In genomic region chr3:52216585-52217408, GRCh38 we compare ENCODE assay signal across 8 cellular contexts. TPM values are rescaled to one million over a fixed set of nuclear protein-coding genes. Genes with fewer than 3 reads are reported as not detected.
DNase-seq lines count a peak whose midpoint lies in the region; ATAC-seq and TF ChIP-seq lines count a peak whose summit lies in the region.

No MANE protein-coding gene starts in this region.

- DNase-seq in CD8-positive, alpha-beta memory T cell: peak in 3 of 5 donors; percentile 40 to 72 (median 42)
- DNase-seq in PC-3 (peak; percentile 99), heart right ventricle (peak; percentile 76 to 84)
- DNase-seq in activated naive CD4-positive, alpha-beta T cell treated with anti-CD3 and anti-CD28 coated beads, Interleukin-2, amount 50 U/mL, for 72 hours (ENCODE audit: low spot score in 2 of 2): no peak

- no peaks in the 10 kb centered on the region for H3K9me2 ChIP-seq in PC-3 (replicated peaks; ENCODE audit: low read length)

- H3K9me3 ChIP-seq in CD8-positive, alpha-beta memory T cell (ENCODE audit: low read length): no peaks in the 10 kb centered on the region
- H3K9me3 ChIP-seq in PC-3 (ENCODE audit: low read length) (no peaks in the 10 kb centered on the region), heart right ventricle (no peaks in the 10 kb centered on the region), skeletal muscle tissue (ENCODE audit: control insufficient read depth in 3 of 3, low read length in 3 of 3) (no peaks in the 10 kb centered on the region)

- no peaks in the 10 kb centered on the region for H3K79me2 ChIP-seq in PC-3 (ENCODE audit: low read length)

- H3K9ac ChIP-seq in PC-3 (ENCODE audit: low read length): peak overlapping the region; percentile 84
- H3K9ac ChIP-seq in skeletal muscle tissue (ENCODE audit: low read depth in 1 of 3, low read length in 3 of 3): peak overlapping the region in 2 of 3 donors; percentile 22 to 57

- H3K27ac ChIP-seq in CD8-positive, alpha-beta memory T cell (ENCODE audit: low read depth, low read length): no peak overlapping the region
- H3K27ac ChIP-seq in PC-3 (ENCODE audit: low read length): peak overlapping the region; percentile 98
- peak overlapping the region; percentile 72 to 92 (median 82) for H3K27ac ChIP-seq in heart right ventricle
- H3K27ac ChIP-seq in skeletal muscle tissue (ENCODE audit: low read depth, low read length): peak overlapping the region; percentile 54

- H2AFZ ChIP-seq in PC-3 (ENCODE audit: low read length): no peak overlapping the region

- peak overlapping the region; percentile 24 for H3K4me3 ChIP-seq in CD8-positive, alpha-beta memory T cell (ENCODE audit: low read length)
- H3K4me3 ChIP-seq in PC-3 (ENCODE audit: low read length) (no peak overlapping the region), heart right ventricle (peak overlapping the region in 2 of 10 donors; percentile 19 to 38), skeletal muscle tissue (ENCODE audit: low read length in 3 of 3) (peak overlapping the region in 2 of 3 donors; percentile 44 to 54)

- peaks cover 15 to 43% (median 26%) of the 10 kb centered on the region in 3 donors for H3K36me3 Mint-ChIP-seq in CD8-positive, alpha-beta memory T cell
- H3K36me3 Mint-ChIP-seq in activated naive CD4-positive, alpha-beta T cell treated with anti-CD3 and anti-CD28 coated beads, Interleukin-2, amount 50 U/mL, for 72 hours: peaks cover 8 to 11% of the 10 kb centered on the region in 2 donors

- ATAC-seq in PC-3: peak; percentile 79
- ATAC-seq in activated naive CD4-positive, alpha-beta T cell treated with anti-CD3 and anti-CD28 coated beads, Interleukin-2, amount 50 U/mL, for 72 hours: peak; percentile 62 to 90
- ATAC-seq in heart right ventricle: peak; percentile 71 to 88 (median 81)
- no peak for ATAC-seq in GM19452 (IDR thresholded peaks at IDR 0.05; ENCODE audit: unreplicated experiment)
- no peak for ATAC-seq in HG03108 (IDR thresholded peaks at IDR 0.05; ENCODE audit: unreplicated experiment)
- no peak for ATAC-seq in GM18517 (IDR thresholded peaks at IDR 0.05; ENCODE audit: unreplicated experiment)

- peak overlapping the region; percentile 1 to 85 (median 70) for H3K4me3 Mint-ChIP-seq in CD8-positive, alpha-beta memory T cell

- WGBS in heart right ventricle, 2 donors: 30 to 35% methylated on average over 13 of the region's 13 CpGs

- TF ChIP-seq CTCF in PC-3 (conservative IDR thresholded peaks at IDR 0.05; ENCODE audit: low read depth, low read length): no peak
- TF ChIP-seq CTCF in heart right ventricle (IDR thresholded peaks at IDR 0.05): no peak

- peaks cover 11% of the 10 kb centered on the region for H3F3A ChIP-seq in PC-3 (ENCODE audit: low read length, unreplicated experiment)

- POLR2A ChIA-PET in CD8-positive, alpha-beta memory T cell (lab: Charles Lee): interaction anchor here (0.8 to 1.0 kb wide), 2 partner anchors 8 to 28 kb away, joined by 3 read pairs; partner anchors contain the start of gene PPM1M
- POLR2A ChIA-PET in PC-3 (lab: Charles Lee; ENCODE audit: unreplicated experiment): interaction anchor here (0.5 to 1.3 kb wide), 10 partner anchors 8 to 899 kb away, joined by 3 to 11 read pairs (median 4); partner anchors contain the start of genes POC1A, PPM1M and TWF2

- intact Hi-C loops in PC-3 (cut with micrococcal nuclease) (loop anchor here (1.0 to 10.0 kb wide), 3 partner anchors 60 to 162 kb away; partner anchors contain the start of genes DUSP7 and POC1A), heart right ventricle (cut with DNase I) (loop anchor here in 4 of 10 donors (2.0 to 10.0 kb wide), 5 partner anchors 18 to 212 kb away; partner anchors contain the start of genes POC1A (in 2 of the 4) and ALAS1 (in 1 of the 4))

- H3K4me2 ChIP-seq in PC-3 (ENCODE audit: low read length): peak overlapping the region; percentile 53

- peaks cover 57% of the 10 kb centered on the region for H3K4me1 ChIP-seq in CD8-positive, alpha-beta memory T cell (ENCODE audit: insufficient read depth, low read length)
- H3K4me1 ChIP-seq in PC-3 (ENCODE audit: insufficient read depth, low read length): peaks cover 50% of the 10 kb centered on the region
- peaks cover 17 to 63% (median 57%) of the 10 kb centered on the region in 9 donors for H3K4me1 ChIP-seq in heart right ventricle
- H3K4me1 ChIP-seq in skeletal muscle tissue (ENCODE audit: control insufficient read depth in 3 of 3, insufficient read depth in 3 of 3, low read length in 3 of 3): peaks cover 33 to 40% (median 39%) of the 10 kb centered on the region in 3 donors

- H4K20me1 ChIP-seq in PC-3 (ENCODE audit: low read length): no peaks in the 10 kb centered on the region

- H3K9me3 Mint-ChIP-seq in CD8-positive, alpha-beta memory T cell: no peaks in the 10 kb centered on the region
- H3K9me3 Mint-ChIP-seq in activated naive CD4-positive, alpha-beta T cell treated with anti-CD3 and anti-CD28 coated beads, Interleukin-2, amount 50 U/mL, for 72 hours: no peaks in the 10 kb centered on the region

- peaks cover 17% of the 10 kb centered on the region for H3K36me3 ChIP-seq in CD8-positive, alpha-beta memory T cell (ENCODE audit: insufficient read depth, low read length)
- H3K36me3 ChIP-seq in PC-3 (ENCODE audit: low read depth, low read length) (peaks cover 39% of the 10 kb centered on the region), heart right ventricle (peaks cover 0 to 46% (median 30%) of the 10 kb centered on the region in 9 donors), skeletal muscle tissue (ENCODE audit: control insufficient read depth in 3 of 3, insufficient read depth in 3 of 3, low read length in 3 of 3) (peaks cover 35 to 36% (median 36%) of the 10 kb centered on the region in 3 donors)

- no peaks in the 10 kb centered on the region for H3K27me3 Mint-ChIP-seq in CD8-positive, alpha-beta memory T cell

- H3K4me1 Mint-ChIP-seq in CD8-positive, alpha-beta memory T cell: peaks cover 55 to 67% (median 65%) of the 10 kb centered on the region in 3 donors

- peak overlapping the region; percentile 83 to 95 (median 92) for H3K27ac Mint-ChIP-seq in CD8-positive, alpha-beta memory T cell
- peak overlapping the region; percentile 36 to 70 for H3K27ac Mint-ChIP-seq in activated naive CD4-positive, alpha-beta T cell treated with anti-CD3 and anti-CD28 coated beads, Interleukin-2, amount 50 U/mL, for 72 hours

- TSS peak; percentile 85 for BruUV-seq in PC-3 (replicated peaks; lab: Mats Ljungman, UMichigan)

- H3K27me3 ChIP-seq in CD8-positive, alpha-beta memory T cell (ENCODE audit: insufficient read depth, low read length, poor library complexity, severe bottlenecking): no peaks in the 10 kb centered on the region
- H3K27me3 ChIP-seq in PC-3 (ENCODE audit: low read length) (no peaks in the 10 kb centered on the region), heart right ventricle (no peaks in the 10 kb centered on the region), skeletal muscle tissue (ENCODE audit: control insufficient read depth in 3 of 3, insufficient read depth in 3 of 3, low read length in 3 of 3) (no peaks in the 10 kb centered on the region)

- CTCF ChIA-PET in CD8-positive, alpha-beta memory T cell (lab: Charles Lee): interaction anchor here (1.0 to 9.2 kb wide), 5 partner anchors 10 to 122 kb away, joined by 3 to 111 read pairs (median 6); no protein-coding TSS in a partner anchor
- CTCF ChIA-PET in PC-3 (lab: Charles Lee): interaction anchor here (0.6 to 0.8 kb wide), 4 partner anchors 62 to 164 kb away, joined by 3 read pairs; partner anchors contain the start of genes GLYCTK and POC1A

RNA-seq across cellular contexts. Expression of gene TLR9, which starts 8.6 kb away (rescaled TPM):
- total RNA-seq in CD8-positive, alpha-beta memory T cell: under 1 TPM; 0.16 to 0.22 TPM
- polyA plus RNA-seq in CD8-positive, alpha-beta memory T cell: 0.16 TPM
- not detected in 2 replicates for total RNA-seq in PC-3 (2014; rRNA removed)
- under 1 TPM; 0.18 to 0.86 TPM for total RNA-seq in activated naive CD4-positive, alpha-beta T cell treated with anti-CD3 and anti-CD28 coated beads, Interleukin-2, amount 50 U/mL, for 72 hours
- under 1 TPM in 8 of 10 donors, not detected in 2; 0.12 to 0.46 (median 0.30) TPM for total RNA-seq in heart right ventricle
- polyA plus RNA-seq in heart right ventricle: under 1 TPM in 1 of 2 donors, not detected in 1; 0.06 TPM
- total RNA-seq in skeletal muscle tissue: not detected

RNA-seq across cellular contexts. Expression of gene ALAS1, which starts 18.8 kb away (rescaled TPM):
- 10 to 100 TPM; 72.2 to 73.0 TPM for total RNA-seq in CD8-positive, alpha-beta memory T cell
- polyA plus RNA-seq in CD8-positive, alpha-beta memory T cell: 32.9 TPM
- 63.5 and 69.5 TPM in 2 replicates for total RNA-seq in PC-3 (2014; rRNA removed)
- 10 to 100 TPM; 56.1 to 72.0 TPM for total RNA-seq in activated naive CD4-positive, alpha-beta T cell treated with anti-CD3 and anti-CD28 coated beads, Interleukin-2, amount 50 U/mL, for 72 hours
- 100 to 1,000 TPM; 117 to 233 (median 177) TPM for total RNA-seq in heart right ventricle
- 10 to 100 TPM; 55.2 to 98.4 TPM for polyA plus RNA-seq in heart right ventricle
- total RNA-seq in skeletal muscle tissue: 31.3 TPM

RNA-seq across cellular contexts. Expression of gene TWF2, which starts 22.2 kb away (rescaled TPM):
- total RNA-seq in CD8-positive, alpha-beta memory T cell: 100 to 1,000 TPM in 1 of 2 experiments, 10 to 100 TPM in 1; 98.2 to 101 TPM
- polyA plus RNA-seq in CD8-positive, alpha-beta memory T cell: 138 TPM
- total RNA-seq in PC-3 (2014; rRNA removed) (147 and 166 TPM in 2 replicates), heart right ventricle (100 to 1,000 TPM in 5 of 10 donors, 10 to 100 TPM in 5; 71.5 to 148 (median 99.1) TPM), skeletal muscle tissue (18.8 TPM)
- 100 to 1,000 TPM in 1 of 2 donors, 10 to 100 TPM in 1; 75.8 to 139 TPM for total RNA-seq in activated naive CD4-positive, alpha-beta T cell treated with anti-CD3 and anti-CD28 coated beads, Interleukin-2, amount 50 U/mL, for 72 hours
- polyA plus RNA-seq in heart right ventricle: 10 to 100 TPM; 44.7 to 62.8 TPM

RNA-seq across cellular contexts. Expression of gene PPM1M, which starts 28.8 kb away (rescaled TPM):
- 10 to 100 TPM; 56.6 to 60.8 TPM for total RNA-seq in CD8-positive, alpha-beta memory T cell
- 81.8 TPM for polyA plus RNA-seq in CD8-positive, alpha-beta memory T cell
- total RNA-seq in PC-3 (2014; rRNA removed) (8.5 and 12.4 TPM in 2 replicates), heart right ventricle (10 to 100 TPM in 2 of 10 donors, 1 to 10 TPM in 8; 5.2 to 17.6 (median 7.9) TPM), skeletal muscle tissue (8.4 TPM)
- total RNA-seq in activated naive CD4-positive, alpha-beta T cell treated with anti-CD3 and anti-CD28 coated beads, Interleukin-2, amount 50 U/mL, for 72 hours: 10 to 100 TPM; 52.3 to 74.1 TPM
- 10 to 100 TPM in 1 of 2 donors, 1 to 10 TPM in 1; 6.4 to 11.1 TPM for polyA plus RNA-seq in heart right ventricle

Comparison
In these comparisons a context has a peak if more than half of its experiments do, and no peak if none do; other contexts are left out.
1. DNase-seq: peak in CD8-positive, alpha-beta memory T cell (3 of 5), PC-3 (single experiment) and heart right ventricle (2 of 2); none in activated naive CD4-positive, alpha-beta T cell treated with anti-CD3 and anti-CD28 coated beads, Interleukin-2, amount 50 U/mL, for 72 hours (0 of 2).
2. ATAC-seq: peak in PC-3 (single experiment), activated naive CD4-positive, alpha-beta T cell treated with anti-CD3 and anti-CD28 coated beads, Interleukin-2, amount 50 U/mL, for 72 hours (2 of 2) and heart right ventricle (8 of 8); none in GM19452 (single experiment), HG03108 (single experiment) and GM18517 (single experiment).